Comparison of ENCODE assay signal across 8 cellular contexts in the genomic region with DNA sequence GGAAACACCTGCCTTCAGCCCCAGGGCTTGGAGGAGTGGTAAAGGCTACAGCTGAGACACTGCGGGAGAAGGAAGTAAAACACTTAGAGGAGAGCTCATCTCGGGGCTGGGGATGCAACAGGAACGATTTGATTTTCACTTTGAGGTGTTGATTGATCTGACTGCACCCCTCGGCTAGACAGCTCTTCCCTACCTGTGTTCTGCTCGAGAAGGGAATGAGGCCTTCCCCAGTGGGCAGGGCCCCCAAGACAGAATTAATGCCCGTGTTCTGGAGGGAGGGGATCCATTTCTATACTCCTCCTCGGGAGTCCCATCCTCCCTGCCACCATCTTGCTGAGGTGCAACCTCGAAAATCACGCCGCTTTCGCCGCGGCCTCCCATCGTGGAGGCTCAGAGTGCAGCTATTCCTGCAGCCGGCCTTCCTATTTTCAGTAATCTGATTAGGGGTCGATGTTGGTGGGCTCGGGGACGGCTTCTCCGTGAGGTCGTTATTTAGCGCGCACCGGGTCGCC. TPM values are rescaled to one million over a fixed set of nuclear protein-coding genes. Genes with fewer than 3 reads are reported as not detected.
DNase-seq lines count a peak whose midpoint lies in the region; ATAC-seq and TF ChIP-seq lines count a peak whose summit lies in the region.

No MANE protein-coding gene starts in this region.

- peak overlapping the region; percentile 90 for H3K4me3 Mint-ChIP-seq in activated CD8-positive, alpha-beta T cell treated with anti-CD3 and anti-CD28 coated beads for 36 hours

- ATAC-seq in activated CD8-positive, alpha-beta T cell treated with anti-CD3 and anti-CD28 coated beads for 36 hours = no peak
- ATAC-seq in HG03354 (IDR thresholded peaks at IDR 0.05; ENCODE audit: poor library complexity, severe bottlenecking, unreplicated experiment) = no peak
- ATAC-seq in HG03097 (IDR thresholded peaks at IDR 0.05; ENCODE audit: low FRiP score, unreplicated experiment) = no peak
- ATAC-seq in GM21737 (IDR thresholded peaks at IDR 0.05; ENCODE audit: unreplicated experiment) = no peak

- no peaks in the 10 kb centered on the region for H3K36me3 Mint-ChIP-seq in activated CD8-positive, alpha-beta T cell treated with anti-CD3 and anti-CD28 coated beads for 36 hours (ENCODE audit: low read depth)

- no peaks in the 10 kb centered on the region for H3K9me3 Mint-ChIP-seq in activated CD8-positive, alpha-beta T cell treated with anti-CD3 and anti-CD28 coated beads for 36 hours

- peaks cover 51% of the 10 kb centered on the region for H4K20me1 ChIP-seq in smooth muscle cell (ENCODE audit: low read depth)

- peak overlapping the region; percentile 94 for H3K4me2 ChIP-seq in smooth muscle cell

- WGBS in smooth muscle cell (ENCODE audit: low lambda C conversion rate) = under 1% methylated on average over 24 of the region's 24 CpGs

- H2AFZ ChIP-seq in smooth muscle cell (ENCODE audit: low read depth) = peak overlapping the region; percentile 83

- H3K4me3 ChIP-seq in right atrium auricular region = peak overlapping the region; percentile 62 to 73
- peak overlapping the region; percentile 63 for H3K4me3 ChIP-seq in smooth muscle cell

- no peaks in the 10 kb centered on the region for H3K9me3 ChIP-seq in right atrium auricular region
- no peaks in the 10 kb centered on the region for H3K9me3 ChIP-seq in smooth muscle cell (replicated peaks; ENCODE audit: low read depth)

- peak overlapping the region; percentile 84 for H3K9ac ChIP-seq in smooth muscle cell (ENCODE audit: low read depth)

- peaks cover 0 to 56% of the 10 kb centered on the region in 2 donors for H3K4me1 ChIP-seq in right atrium auricular region
- H3K4me1 ChIP-seq in smooth muscle cell (ENCODE audit: low read depth) = peaks cover 26% of the 10 kb centered on the region

- POLR2A ChIA-PET in activated CD8-positive, alpha-beta T cell treated with anti-CD3 and anti-CD28 coated beads for 36 hours (lab: Charles Lee) = interaction anchor here (0.7 to 1.5 kb wide), 5 partner anchors 21 to 38 kb away, joined by 3 to 6 read pairs (median 3); no protein-coding TSS in a partner anchor

- no peaks in the 10 kb centered on the region for H3F3A ChIP-seq in smooth muscle cell (ENCODE audit: low read depth)

- H3K27me3 Mint-ChIP-seq in activated CD8-positive, alpha-beta T cell treated with anti-CD3 and anti-CD28 coated beads for 36 hours = no peaks in the 10 kb centered on the region

- H3K36me3 ChIP-seq in right atrium auricular region (no peaks in the 10 kb centered on the region), smooth muscle cell (ENCODE audit: low read depth) (no peaks in the 10 kb centered on the region)

- H3K27ac Mint-ChIP-seq in activated CD8-positive, alpha-beta T cell treated with anti-CD3 and anti-CD28 coated beads for 36 hours = peak overlapping the region; percentile 88

- intact Hi-C loops in activated CD8-positive, alpha-beta T cell treated with anti-CD3 and anti-CD28 coated beads for 36 hours (cut with micrococcal nuclease) = loop anchor here (10.0 kb wide), 1 partner anchor 124 kb away; no protein-coding TSS in a partner anchor

- H3K27ac ChIP-seq in right atrium auricular region (peak overlapping the region; percentile 93 to 94), smooth muscle cell (ENCODE audit: low read depth) (peak overlapping the region; percentile 86)

- no peak for TF ChIP-seq CTCF in activated CD8-positive, alpha-beta T cell treated with anti-CD3 and anti-CD28 coated beads for 36 hours (IDR thresholded peaks at IDR 0.05)
- TF ChIP-seq CTCF in right atrium auricular region (IDR thresholded peaks at IDR 0.05) (no peak), smooth muscle cell (IDR thresholded peaks at IDR 0.05; ENCODE audit: borderline replicate concordance, insufficient read depth, poor library complexity, severe bottlenecking) (no peak)

- CTCF ChIA-PET in activated CD8-positive, alpha-beta T cell treated with anti-CD3 and anti-CD28 coated beads for 36 hours (lab: Charles Lee) = interaction anchor here (1.2 to 2.5 kb wide), 3 partner anchors 21 to 72 kb away, joined by 3 to 15 read pairs (median 8); no protein-coding TSS in a partner anchor

- DNase-seq in NCI-H146 (lab: John Stamatoyannopoulos, UW) (peak; percentile 52), NCI-H146 treated with DMSO at 0.1 percent for 48 hours (lab: John Stamatoyannopoulos, UW; ENCODE audit: unreplicated experiment) (no peak), right atrium auricular region (ENCODE audit: low spot score) (no peak), smooth muscle cell (lab: John Stamatoyannopoulos, UW; ENCODE audit: unreplicated experiment) (no peak)
- DNase-seq in activated CD8-positive, alpha-beta T cell treated with anti-CD3 and anti-CD28 coated beads for 36 hours = no peak

- H3K27me3 ChIP-seq in right atrium auricular region (no peaks in the 10 kb centered on the region), smooth muscle cell (ENCODE audit: low read depth) (no peaks in the 10 kb centered on the region)

- peaks cover 61% of the 10 kb centered on the region for H3K4me1 Mint-ChIP-seq in activated CD8-positive, alpha-beta T cell treated with anti-CD3 and anti-CD28 coated beads for 36 hours (ENCODE audit: low read depth)

- H3K79me2 ChIP-seq in smooth muscle cell (ENCODE audit: low read depth) = peaks cover 73% of the 10 kb centered on the region

RNA-seq across cellular contexts. Expression of a gene that starts 2.4 kb away (rescaled TPM):
- 10 to 100 TPM; 12.0 to 15.9 TPM for total RNA-seq in activated CD8-positive, alpha-beta T cell treated with anti-CD3 and anti-CD28 coated beads for 36 hours
- total RNA-seq in right atrium auricular region (100 to 1,000 TPM in 1 of 2 donors, 10 to 100 TPM in 1; 86.1 to 171 TPM), smooth muscle cell (104 and 113 TPM in 2 replicates)
- 31.1 and 49.3 TPM in 2 replicates for polyA plus RNA-seq in smooth muscle cell
